Comparison of ENCODE assay signal across 1 cellular context in the genomic region with DNA sequence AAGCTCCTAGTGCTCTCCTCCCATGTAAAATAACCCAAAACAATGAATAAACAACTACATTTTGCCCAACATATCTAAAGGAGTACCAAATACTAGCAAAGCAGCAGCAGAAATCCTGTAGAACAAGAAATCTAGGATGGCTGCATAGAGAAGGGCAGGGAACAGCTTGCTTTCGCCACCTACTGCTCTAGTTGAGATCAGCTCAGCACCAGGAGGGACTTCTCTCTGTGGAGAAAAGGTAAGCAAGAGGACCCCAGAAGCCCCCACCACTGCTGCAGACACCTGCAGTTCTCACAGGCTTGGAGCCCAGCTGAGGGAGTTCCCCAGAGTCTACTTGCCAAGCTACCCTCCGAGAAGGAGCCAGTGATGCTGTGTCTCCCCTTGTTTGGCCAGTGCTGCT.
TF ChIP-seq lines count a peak whose summit lies in the region.

No MANE protein-coding gene starts in this region.

TF ChIP-seq in H1, 55 proteins besides CTCF, POLR2A, EP300 and RAD21 (continued from another document):
- TF ChIP-seq POLR2AphosphoS5 (IDR thresholded peaks at IDR 0.05; ENCODE audit: low read depth, low read length) (no peak), BACH1 (IDR thresholded peaks at IDR 0.05; ENCODE audit: low read length) (no peak), KDM1A (IDR thresholded peaks at IDR 0.05; ENCODE audit: borderline replicate concordance, low read length) (no peak), RXRA (IDR thresholded peaks at IDR 0.05; ENCODE audit: insufficient read depth, low read depth, low read length) (no peak), HDAC6 (IDR thresholded peaks at IDR 0.05; ENCODE audit: low read depth, low read length) (no peak), GTF2F1 (IDR thresholded peaks at IDR 0.05; ENCODE audit: borderline replicate concordance, low read depth, low read length) (no peak), SP4 (IDR thresholded peaks at IDR 0.05; ENCODE audit: low read length) (no peak), CREB1 (IDR thresholded peaks at IDR 0.05) (no peak), KDM4A (IDR thresholded peaks at IDR 0.05; ENCODE audit: low read depth, low read length, severe bottlenecking) (no peak), ZNF274 (IDR thresholded peaks at IDR 0.05; ENCODE audit: borderline replicate concordance, extremely low read depth, low read length) (no peak), SIN3A (conservative IDR thresholded peaks at IDR 0.05 in 1 of 2, IDR thresholded peaks at IDR 0.05 in 1 of 2; ENCODE audit: low read depth in 1 of 2, low read length in 2 of 2) (no peak), BCL11A (IDR thresholded peaks at IDR 0.05; ENCODE audit: low read depth in 2 of 2, low read length in 2 of 2) (no peak), SP1 (IDR thresholded peaks at IDR 0.05; ENCODE audit: low read depth, low read length) (no peak), MAFK (IDR thresholded peaks at IDR 0.05; ENCODE audit: low read depth, low read length) (no peak), JUN (IDR thresholded peaks at IDR 0.05; ENCODE audit: low read depth, low read length) (no peak)
- TF ChIP-seq, protein P1, sequence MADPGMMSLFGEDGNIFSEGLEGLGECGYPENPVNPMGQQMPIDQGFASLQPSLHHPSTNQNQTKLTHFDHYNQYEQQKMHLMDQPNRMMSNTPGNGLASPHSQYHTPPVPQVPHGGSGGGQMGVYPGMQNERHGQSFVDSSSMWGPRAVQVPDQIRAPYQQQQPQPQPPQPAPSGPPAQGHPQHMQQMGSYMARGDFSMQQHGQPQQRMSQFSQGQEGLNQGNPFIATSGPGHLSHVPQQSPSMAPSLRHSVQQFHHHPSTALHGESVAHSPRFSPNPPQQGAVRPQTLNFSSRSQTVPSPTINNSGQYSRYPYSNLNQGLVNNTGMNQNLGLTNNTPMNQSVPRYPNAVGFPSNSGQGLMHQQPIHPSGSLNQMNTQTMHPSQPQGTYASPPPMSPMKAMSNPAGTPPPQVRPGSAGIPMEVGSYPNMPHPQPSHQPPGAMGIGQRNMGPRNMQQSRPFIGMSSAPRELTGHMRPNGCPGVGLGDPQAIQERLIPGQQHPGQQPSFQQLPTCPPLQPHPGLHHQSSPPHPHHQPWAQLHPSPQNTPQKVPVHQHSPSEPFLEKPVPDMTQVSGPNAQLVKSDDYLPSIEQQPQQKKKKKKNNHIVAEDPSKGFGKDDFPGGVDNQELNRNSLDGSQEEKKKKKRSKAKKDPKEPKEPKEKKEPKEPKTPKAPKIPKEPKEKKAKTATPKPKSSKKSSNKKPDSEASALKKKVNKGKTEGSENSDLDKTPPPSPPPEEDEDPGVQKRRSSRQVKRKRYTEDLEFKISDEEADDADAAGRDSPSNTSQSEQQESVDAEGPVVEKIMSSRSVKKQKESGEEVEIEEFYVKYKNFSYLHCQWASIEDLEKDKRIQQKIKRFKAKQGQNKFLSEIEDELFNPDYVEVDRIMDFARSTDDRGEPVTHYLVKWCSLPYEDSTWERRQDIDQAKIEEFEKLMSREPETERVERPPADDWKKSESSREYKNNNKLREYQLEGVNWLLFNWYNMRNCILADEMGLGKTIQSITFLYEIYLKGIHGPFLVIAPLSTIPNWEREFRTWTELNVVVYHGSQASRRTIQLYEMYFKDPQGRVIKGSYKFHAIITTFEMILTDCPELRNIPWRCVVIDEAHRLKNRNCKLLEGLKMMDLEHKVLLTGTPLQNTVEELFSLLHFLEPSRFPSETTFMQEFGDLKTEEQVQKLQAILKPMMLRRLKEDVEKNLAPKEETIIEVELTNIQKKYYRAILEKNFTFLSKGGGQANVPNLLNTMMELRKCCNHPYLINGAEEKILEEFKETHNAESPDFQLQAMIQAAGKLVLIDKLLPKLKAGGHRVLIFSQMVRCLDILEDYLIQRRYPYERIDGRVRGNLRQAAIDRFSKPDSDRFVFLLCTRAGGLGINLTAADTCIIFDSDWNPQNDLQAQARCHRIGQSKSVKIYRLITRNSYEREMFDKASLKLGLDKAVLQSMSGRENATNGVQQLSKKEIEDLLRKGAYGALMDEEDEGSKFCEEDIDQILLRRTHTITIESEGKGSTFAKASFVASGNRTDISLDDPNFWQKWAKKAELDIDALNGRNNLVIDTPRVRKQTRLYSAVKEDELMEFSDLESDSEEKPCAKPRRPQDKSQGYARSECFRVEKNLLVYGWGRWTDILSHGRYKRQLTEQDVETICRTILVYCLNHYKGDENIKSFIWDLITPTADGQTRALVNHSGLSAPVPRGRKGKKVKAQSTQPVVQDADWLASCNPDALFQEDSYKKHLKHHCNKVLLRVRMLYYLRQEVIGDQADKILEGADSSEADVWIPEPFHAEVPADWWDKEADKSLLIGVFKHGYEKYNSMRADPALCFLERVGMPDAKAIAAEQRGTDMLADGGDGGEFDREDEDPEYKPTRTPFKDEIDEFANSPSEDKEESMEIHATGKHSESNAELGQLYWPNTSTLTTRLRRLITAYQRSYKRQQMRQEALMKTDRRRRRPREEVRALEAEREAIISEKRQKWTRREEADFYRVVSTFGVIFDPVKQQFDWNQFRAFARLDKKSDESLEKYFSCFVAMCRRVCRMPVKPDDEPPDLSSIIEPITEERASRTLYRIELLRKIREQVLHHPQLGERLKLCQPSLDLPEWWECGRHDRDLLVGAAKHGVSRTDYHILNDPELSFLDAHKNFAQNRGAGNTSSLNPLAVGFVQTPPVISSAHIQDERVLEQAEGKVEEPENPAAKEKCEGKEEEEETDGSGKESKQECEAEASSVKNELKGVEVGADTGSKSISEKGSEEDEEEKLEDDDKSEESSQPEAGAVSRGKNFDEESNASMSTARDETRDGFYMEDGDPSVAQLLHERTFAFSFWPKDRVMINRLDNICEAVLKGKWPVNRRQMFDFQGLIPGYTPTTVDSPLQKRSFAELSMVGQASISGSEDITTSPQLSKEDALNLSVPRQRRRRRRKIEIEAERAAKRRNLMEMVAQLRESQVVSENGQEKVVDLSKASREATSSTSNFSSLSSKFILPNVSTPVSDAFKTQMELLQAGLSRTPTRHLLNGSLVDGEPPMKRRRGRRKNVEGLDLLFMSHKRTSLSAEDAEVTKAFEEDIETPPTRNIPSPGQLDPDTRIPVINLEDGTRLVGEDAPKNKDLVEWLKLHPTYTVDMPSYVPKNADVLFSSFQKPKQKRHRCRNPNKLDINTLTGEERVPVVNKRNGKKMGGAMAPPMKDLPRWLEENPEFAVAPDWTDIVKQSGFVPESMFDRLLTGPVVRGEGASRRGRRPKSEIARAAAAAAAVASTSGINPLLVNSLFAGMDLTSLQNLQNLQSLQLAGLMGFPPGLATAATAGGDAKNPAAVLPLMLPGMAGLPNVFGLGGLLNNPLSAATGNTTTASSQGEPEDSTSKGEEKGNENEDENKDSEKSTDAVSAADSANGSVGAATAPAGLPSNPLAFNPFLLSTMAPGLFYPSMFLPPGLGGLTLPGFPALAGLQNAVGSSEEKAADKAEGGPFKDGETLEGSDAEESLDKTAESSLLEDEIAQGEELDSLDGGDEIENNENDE (IDR thresholded peaks at IDR 0.05; ENCODE audit: insufficient replicate concordance, low read length) = no peak
- TF ChIP-seq, protein P2, sequence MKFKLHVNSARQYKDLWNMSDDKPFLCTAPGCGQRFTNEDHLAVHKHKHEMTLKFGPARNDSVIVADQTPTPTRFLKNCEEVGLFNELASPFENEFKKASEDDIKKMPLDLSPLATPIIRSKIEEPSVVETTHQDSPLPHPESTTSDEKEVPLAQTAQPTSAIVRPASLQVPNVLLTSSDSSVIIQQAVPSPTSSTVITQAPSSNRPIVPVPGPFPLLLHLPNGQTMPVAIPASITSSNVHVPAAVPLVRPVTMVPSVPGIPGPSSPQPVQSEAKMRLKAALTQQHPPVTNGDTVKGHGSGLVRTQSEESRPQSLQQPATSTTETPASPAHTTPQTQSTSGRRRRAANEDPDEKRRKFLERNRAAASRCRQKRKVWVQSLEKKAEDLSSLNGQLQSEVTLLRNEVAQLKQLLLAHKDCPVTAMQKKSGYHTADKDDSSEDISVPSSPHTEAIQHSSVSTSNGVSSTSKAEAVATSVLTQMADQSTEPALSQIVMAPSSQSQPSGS (IDR thresholded peaks at IDR 0.05; ENCODE audit: low read length) = no peak
TF ChIP-seq in H1: peak in this region for 0.
